1 cellular context compared by ENCODE assay signal in the genomic region with DNA sequence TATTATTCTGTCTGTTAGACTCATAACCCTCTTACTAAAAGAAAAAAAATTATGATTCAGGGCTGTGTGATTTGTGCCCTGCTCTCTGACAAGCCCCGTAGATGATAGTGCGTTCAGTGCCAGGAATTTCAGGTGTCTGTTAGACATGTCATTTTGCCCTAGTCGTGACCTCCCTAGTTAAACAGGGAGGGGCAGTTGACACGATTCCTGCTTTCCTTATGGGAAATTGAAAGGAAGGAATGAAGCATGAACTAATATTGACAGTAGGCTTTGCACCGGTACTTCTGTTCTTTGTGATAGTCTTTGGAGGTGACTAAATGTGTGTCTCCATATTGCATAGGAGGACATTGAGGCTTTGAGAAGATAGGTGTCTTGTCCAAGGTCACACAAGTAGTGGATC.
A peak's percentile ranks its signal among the peaks of the same experiment; 100 is the strongest.
TF ChIP-seq lines count a peak whose summit lies in the region.

No MANE protein-coding gene starts in this region.

TF ChIP-seq in HepG2, 621 proteins besides CTCF, POLR2A, EP300 and RAD21 (continued from another document and continues in another):
- no peak for TF ChIP-seq ZC3H4 (CRISPR knock-in tag; IDR thresholded peaks at IDR 0.05; ENCODE audit: borderline replicate concordance)
- TF ChIP-seq ZNF180 (CRISPR knock-in tag; IDR thresholded peaks at IDR 0.05; ENCODE audit: borderline replicate concordance, low read depth), result no peak
- TF ChIP-seq, protein P1, sequence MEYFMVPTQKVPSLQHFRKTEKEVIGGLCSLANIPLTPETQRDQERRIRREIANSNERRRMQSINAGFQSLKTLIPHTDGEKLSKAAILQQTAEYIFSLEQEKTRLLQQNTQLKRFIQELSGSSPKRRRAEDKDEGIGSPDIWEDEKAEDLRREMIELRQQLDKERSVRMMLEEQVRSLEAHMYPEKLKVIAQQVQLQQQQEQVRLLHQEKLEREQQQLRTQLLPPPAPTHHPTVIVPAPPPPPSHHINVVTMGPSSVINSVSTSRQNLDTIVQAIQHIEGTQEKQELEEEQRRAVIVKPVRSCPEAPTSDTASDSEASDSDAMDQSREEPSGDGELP (IDR thresholded peaks at IDR 0.05; ENCODE audit: borderline replicate concordance, low read depth), result peak; percentile 15; the same call in 1 of the 2 replicates
- TF ChIP-seq, protein P2, sequence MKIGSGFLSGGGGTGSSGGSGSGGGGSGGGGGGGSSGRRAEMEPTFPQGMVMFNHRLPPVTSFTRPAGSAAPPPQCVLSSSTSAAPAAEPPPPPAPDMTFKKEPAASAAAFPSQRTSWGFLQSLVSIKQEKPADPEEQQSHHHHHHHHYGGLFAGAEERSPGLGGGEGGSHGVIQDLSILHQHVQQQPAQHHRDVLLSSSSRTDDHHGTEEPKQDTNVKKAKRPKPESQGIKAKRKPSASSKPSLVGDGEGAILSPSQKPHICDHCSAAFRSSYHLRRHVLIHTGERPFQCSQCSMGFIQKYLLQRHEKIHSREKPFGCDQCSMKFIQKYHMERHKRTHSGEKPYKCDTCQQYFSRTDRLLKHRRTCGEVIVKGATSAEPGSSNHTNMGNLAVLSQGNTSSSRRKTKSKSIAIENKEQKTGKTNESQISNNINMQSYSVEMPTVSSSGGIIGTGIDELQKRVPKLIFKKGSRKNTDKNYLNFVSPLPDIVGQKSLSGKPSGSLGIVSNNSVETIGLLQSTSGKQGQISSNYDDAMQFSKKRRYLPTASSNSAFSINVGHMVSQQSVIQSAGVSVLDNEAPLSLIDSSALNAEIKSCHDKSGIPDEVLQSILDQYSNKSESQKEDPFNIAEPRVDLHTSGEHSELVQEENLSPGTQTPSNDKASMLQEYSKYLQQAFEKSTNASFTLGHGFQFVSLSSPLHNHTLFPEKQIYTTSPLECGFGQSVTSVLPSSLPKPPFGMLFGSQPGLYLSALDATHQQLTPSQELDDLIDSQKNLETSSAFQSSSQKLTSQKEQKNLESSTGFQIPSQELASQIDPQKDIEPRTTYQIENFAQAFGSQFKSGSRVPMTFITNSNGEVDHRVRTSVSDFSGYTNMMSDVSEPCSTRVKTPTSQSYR (CRISPR knock-in tag; IDR thresholded peaks at IDR 0.05; ENCODE audit: borderline replicate concordance), result no peak
- TF ChIP-seq, protein P3, sequence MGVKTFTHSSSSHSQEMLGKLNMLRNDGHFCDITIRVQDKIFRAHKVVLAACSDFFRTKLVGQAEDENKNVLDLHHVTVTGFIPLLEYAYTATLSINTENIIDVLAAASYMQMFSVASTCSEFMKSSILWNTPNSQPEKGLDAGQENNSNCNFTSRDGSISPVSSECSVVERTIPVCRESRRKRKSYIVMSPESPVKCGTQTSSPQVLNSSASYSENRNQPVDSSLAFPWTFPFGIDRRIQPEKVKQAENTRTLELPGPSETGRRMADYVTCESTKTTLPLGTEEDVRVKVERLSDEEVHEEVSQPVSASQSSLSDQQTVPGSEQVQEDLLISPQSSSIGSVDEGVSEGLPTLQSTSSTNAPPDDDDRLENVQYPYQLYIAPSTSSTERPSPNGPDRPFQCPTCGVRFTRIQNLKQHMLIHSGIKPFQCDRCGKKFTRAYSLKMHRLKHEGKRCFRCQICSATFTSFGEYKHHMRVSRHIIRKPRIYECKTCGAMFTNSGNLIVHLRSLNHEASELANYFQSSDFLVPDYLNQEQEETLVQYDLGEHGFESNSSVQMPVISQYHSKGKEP (CRISPR knock-in tag; IDR thresholded peaks at IDR 0.05), result no peak
- TF ChIP-seq, protein P4, sequence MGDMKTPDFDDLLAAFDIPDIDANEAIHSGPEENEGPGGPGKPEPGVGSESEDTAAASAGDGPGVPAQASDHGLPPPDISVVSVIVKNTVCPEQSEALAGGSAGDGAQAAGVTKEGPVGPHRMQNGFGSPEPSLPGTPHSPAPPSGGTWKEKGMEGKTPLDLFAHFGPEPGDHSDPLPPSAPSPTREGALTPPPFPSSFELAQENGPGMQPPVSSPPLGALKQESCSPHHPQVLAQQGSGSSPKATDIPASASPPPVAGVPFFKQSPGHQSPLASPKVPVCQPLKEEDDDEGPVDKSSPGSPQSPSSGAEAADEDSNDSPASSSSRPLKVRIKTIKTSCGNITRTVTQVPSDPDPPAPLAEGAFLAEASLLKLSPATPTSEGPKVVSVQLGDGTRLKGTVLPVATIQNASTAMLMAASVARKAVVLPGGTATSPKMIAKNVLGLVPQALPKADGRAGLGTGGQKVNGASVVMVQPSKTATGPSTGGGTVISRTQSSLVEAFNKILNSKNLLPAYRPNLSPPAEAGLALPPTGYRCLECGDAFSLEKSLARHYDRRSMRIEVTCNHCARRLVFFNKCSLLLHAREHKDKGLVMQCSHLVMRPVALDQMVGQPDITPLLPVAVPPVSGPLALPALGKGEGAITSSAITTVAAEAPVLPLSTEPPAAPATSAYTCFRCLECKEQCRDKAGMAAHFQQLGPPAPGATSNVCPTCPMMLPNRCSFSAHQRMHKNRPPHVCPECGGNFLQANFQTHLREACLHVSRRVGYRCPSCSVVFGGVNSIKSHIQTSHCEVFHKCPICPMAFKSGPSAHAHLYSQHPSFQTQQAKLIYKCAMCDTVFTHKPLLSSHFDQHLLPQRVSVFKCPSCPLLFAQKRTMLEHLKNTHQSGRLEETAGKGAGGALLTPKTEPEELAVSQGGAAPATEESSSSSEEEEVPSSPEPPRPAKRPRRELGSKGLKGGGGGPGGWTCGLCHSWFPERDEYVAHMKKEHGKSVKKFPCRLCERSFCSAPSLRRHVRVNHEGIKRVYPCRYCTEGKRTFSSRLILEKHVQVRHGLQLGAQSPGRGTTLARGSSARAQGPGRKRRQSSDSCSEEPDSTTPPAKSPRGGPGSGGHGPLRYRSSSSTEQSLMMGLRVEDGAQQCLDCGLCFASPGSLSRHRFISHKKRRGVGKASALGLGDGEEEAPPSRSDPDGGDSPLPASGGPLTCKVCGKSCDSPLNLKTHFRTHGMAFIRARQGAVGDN (CRISPR knock-in tag; IDR thresholded peaks at IDR 0.05), result no peak
- TF ChIP-seq ZNF256 (CRISPR knock-in tag; conservative IDR thresholded peaks at IDR 0.05), result no peak
- TF ChIP-seq, protein P5, sequence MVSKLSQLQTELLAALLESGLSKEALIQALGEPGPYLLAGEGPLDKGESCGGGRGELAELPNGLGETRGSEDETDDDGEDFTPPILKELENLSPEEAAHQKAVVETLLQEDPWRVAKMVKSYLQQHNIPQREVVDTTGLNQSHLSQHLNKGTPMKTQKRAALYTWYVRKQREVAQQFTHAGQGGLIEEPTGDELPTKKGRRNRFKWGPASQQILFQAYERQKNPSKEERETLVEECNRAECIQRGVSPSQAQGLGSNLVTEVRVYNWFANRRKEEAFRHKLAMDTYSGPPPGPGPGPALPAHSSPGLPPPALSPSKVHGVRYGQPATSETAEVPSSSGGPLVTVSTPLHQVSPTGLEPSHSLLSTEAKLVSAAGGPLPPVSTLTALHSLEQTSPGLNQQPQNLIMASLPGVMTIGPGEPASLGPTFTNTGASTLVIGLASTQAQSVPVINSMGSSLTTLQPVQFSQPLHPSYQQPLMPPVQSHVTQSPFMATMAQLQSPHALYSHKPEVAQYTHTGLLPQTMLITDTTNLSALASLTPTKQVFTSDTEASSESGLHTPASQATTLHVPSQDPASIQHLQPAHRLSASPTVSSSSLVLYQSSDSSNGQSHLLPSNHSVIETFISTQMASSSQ (IDR thresholded peaks at IDR 0.05; ENCODE audit: low read depth), result no peak
- TF ChIP-seq, protein P5 (CRISPR knock-in tag; IDR thresholded peaks at IDR 0.05; ENCODE audit: borderline replicate concordance), result no peak; the same call in 1 of the 2 replicates
- no peak for TF ChIP-seq ZNF143 (CRISPR knock-in tag; IDR thresholded peaks at IDR 0.05)
- TF ChIP-seq ZNF207 (IDR thresholded peaks at IDR 0.05; ENCODE audit: borderline replicate concordance), result no peak
- no peak for TF ChIP-seq RELA (CRISPR knock-in tag; IDR thresholded peaks at IDR 0.05)
- TF ChIP-seq, protein P6, sequence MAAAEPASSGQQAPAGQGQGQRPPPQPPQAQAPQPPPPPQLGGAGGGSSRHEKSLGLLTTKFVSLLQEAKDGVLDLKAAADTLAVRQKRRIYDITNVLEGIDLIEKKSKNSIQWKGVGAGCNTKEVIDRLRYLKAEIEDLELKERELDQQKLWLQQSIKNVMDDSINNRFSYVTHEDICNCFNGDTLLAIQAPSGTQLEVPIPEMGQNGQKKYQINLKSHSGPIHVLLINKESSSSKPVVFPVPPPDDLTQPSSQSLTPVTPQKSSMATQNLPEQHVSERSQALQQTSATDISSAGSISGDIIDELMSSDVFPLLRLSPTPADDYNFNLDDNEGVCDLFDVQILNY (CRISPR knock-in tag; conservative IDR thresholded peaks at IDR 0.05), result no peak
- no peak for TF ChIP-seq ZNF451 (CRISPR knock-in tag; IDR thresholded peaks at IDR 0.05)
- TF ChIP-seq ZMYM2 (CRISPR knock-in tag; IDR thresholded peaks at IDR 0.05), result no peak
- TF ChIP-seq, protein P7, sequence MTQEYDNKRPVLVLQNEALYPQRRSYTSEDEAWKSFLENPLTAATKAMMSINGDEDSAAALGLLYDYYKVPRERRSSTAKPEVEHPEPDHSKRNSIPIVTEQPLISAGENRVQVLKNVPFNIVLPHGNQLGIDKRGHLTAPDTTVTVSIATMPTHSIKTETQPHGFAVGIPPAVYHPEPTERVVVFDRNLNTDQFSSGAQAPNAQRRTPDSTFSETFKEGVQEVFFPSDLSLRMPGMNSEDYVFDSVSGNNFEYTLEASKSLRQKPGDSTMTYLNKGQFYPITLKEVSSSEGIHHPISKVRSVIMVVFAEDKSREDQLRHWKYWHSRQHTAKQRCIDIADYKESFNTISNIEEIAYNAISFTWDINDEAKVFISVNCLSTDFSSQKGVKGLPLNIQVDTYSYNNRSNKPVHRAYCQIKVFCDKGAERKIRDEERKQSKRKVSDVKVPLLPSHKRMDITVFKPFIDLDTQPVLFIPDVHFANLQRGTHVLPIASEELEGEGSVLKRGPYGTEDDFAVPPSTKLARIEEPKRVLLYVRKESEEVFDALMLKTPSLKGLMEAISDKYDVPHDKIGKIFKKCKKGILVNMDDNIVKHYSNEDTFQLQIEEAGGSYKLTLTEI (CRISPR knock-in tag; conservative IDR thresholded peaks at IDR 0.05), result no peak
- TF ChIP-seq, protein P8, sequence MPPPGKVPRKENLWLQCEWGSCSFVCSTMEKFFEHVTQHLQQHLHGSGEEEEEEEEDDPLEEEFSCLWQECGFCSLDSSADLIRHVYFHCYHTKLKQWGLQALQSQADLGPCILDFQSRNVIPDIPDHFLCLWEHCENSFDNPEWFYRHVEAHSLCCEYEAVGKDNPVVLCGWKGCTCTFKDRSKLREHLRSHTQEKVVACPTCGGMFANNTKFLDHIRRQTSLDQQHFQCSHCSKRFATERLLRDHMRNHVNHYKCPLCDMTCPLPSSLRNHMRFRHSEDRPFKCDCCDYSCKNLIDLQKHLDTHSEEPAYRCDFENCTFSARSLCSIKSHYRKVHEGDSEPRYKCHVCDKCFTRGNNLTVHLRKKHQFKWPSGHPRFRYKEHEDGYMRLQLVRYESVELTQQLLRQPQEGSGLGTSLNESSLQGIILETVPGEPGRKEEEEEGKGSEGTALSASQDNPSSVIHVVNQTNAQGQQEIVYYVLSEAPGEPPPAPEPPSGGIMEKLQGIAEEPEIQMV (CRISPR knock-in tag; IDR thresholded peaks at IDR 0.05; ENCODE audit: low read depth), result no peak
- TF ChIP-seq ZNF547 (CRISPR knock-in tag; IDR thresholded peaks at IDR 0.05), result no peak
- no peak for TF ChIP-seq FOXM1 (CRISPR knock-in tag; IDR thresholded peaks at IDR 0.05)
- no peak for TF ChIP-seq KLF12 (CRISPR knock-in tag; IDR thresholded peaks at IDR 0.05; ENCODE audit: borderline replicate concordance)
- TF ChIP-seq ZFP90 (CRISPR knock-in tag; IDR thresholded peaks at IDR 0.05; ENCODE audit: borderline replicate concordance), result no peak
- TF ChIP-seq, protein P9, sequence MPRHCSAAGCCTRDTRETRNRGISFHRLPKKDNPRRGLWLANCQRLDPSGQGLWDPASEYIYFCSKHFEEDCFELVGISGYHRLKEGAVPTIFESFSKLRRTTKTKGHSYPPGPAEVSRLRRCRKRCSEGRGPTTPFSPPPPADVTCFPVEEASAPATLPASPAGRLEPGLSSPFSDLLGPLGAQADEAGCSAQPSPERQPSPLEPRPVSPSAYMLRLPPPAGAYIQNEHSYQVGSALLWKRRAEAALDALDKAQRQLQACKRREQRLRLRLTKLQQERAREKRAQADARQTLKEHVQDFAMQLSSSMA (CRISPR knock-in tag; IDR thresholded peaks at IDR 0.05), result no peak
- no peak for TF ChIP-seq FOSL1 (CRISPR knock-in tag; IDR thresholded peaks at IDR 0.05; ENCODE audit: borderline replicate concordance)
- TF ChIP-seq, protein P10, sequence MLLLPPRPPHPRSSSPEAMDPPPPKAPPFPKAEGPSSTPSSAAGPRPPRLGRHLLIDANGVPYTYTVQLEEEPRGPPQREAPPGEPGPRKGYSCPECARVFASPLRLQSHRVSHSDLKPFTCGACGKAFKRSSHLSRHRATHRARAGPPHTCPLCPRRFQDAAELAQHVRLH (CRISPR knock-in tag; IDR thresholded peaks at IDR 0.05; ENCODE audit: borderline replicate concordance, low read depth), result 0 out of 2 replicates have a peak, but pooled peaks have one; percentile 36
- TF ChIP-seq, protein P11, sequence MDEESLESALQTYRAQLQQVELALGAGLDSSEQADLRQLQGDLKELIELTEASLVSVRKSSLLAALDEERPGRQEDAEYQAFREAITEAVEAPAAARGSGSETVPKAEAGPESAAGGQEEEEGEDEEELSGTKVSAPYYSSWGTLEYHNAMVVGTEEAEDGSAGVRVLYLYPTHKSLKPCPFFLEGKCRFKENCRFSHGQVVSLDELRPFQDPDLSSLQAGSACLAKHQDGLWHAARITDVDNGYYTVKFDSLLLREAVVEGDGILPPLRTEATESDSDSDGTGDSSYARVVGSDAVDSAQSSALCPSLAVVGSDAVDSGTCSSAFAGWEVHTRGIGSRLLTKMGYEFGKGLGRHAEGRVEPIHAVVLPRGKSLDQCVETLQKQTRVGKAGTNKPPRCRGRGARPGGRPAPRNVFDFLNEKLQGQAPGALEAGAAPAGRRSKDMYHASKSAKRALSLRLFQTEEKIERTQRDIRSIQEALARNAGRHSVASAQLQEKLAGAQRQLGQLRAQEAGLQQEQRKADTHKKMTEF (CRISPR knock-in tag; IDR thresholded peaks at IDR 0.05), result peak; percentile 83; the same call in 1 of the 2 replicates
- TF ChIP-seq HHEX (CRISPR knock-in tag; IDR thresholded peaks at IDR 0.05), result peak; percentile 82
- TF ChIP-seq ZFP37 (CRISPR knock-in tag; IDR thresholded peaks at IDR 0.05; ENCODE audit: borderline replicate concordance), result no peak
- TF ChIP-seq ZNF460 (CRISPR knock-in tag; IDR thresholded peaks at IDR 0.05; ENCODE audit: borderline replicate concordance), result no peak
